Comparison of ENCODE assay signal across 18 cellular contexts in the genomic region with DNA sequence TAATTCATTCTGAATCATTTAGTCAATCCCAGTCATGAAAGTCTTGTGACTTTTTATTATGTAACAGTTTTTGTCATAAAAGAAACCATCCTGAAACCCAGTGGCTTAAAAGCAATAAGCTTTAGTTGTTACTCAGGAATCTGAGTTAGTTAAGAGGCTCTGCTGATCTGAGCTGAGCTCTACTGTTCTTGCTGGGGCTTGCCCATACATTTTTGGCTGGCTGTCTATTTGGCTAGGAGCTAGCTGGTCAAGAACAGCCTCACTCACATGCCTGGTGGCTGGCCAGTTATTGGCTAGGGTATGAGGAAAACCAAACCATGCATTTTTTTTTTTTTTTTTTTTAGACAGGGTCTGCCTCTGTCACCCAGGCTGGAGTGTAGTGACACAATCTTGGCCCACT. TPM values are rescaled to one million over a fixed set of nuclear protein-coding genes. Genes with fewer than 3 reads are reported as not detected.
DNase-seq lines count a peak whose midpoint lies in the region; TF ChIP-seq lines count a peak whose summit lies in the region.
"Had no signal": no experiment of that assay in that cellular context is flagged by ENCODE, and none has a peak within 500 bp of the region (broad histone marks: within the 10 kb centered on the region; RNA-seq: fewer than 3 reads in every experiment).

No MANE protein-coding gene starts in this region.

- no peak overlapping the region for H3K27ac ChIP-seq in spleen
- H3K27ac ChIP-seq: Peyer's patch had no signal

- POLR2A ChIA-PET in HEK293T (lab: Yijun Ruan, JAX): no interaction called here

- H3K4me3 ChIP-seq in fibroblast of the aortic adventitia (ENCODE audit: low read depth, low read length): no peak overlapping the region
- no peak overlapping the region for H3K4me3 ChIP-seq in spleen
- H3K4me3 ChIP-seq: Peyer's patch had no signal

- CTCF ChIA-PET in HEK293T (lab: Yijun Ruan, JAX): no interaction called here

- DNase-seq in HCEC 1CT (peak; percentile 72), NCI-H446 treated with DMSO at 0.1 percent for 48 hours (lab: John Stamatoyannopoulos, UW) (peak; percentile 37), dedifferentiated amniotic fluid mesenchymal stem cell (ENCODE audit: extremely low spot score) (peak; percentile 39), fibroblast of the aortic adventitia (ENCODE audit: low read depth) (peak; percentile 79), spleen (no peak), HEK293T (ENCODE audit: extremely low spot score) (no peak)
- no peak for DNase-seq in stimulated activated CD8-positive, alpha-beta memory T cell treated with anti-CD3 and anti-CD28 coated beads, Interleukin-4, amount 100 ng/mL, for 48 hours
- DNase-seq: C1 segment of cervical spinal cord; HFFc6; KG1; NCI-H1417 treated with DMSO at 0.1 percent for 48 hours; NCI-H187 treated with DMSO at 0.1 percent for 48 hours; NCI-H69; NK-92 treated with Interleukin-12 subunit alpha and Interleukin-12 subunit beta, amount 100 ng/mL, for 24 hours; Peyer's patch; Right ventricle myocardium superior; SW 1271 had no signal

- no peaks in the 10 kb centered on the region for H3K9me3 ChIP-seq in spleen
- H3K9me3 ChIP-seq: Peyer's patch had no signal

- intact Hi-C loops in spleen (cut with DNase I; ENCODE audit: low total_unique reads): no loop called here

- TF ChIP-seq CTCF in fibroblast of the aortic adventitia (IDR thresholded peaks at IDR 0.05; ENCODE audit: insufficient read depth, low read length) (no peak), spleen (IDR thresholded peaks at IDR 0.05 in 8 of 11, conservative IDR thresholded peaks at IDR 0.05 in 3 of 11) (no peak)

- H3K27me3 ChIP-seq in spleen (replicated peaks in 1 of 7): peaks cover 0 to 80% (median 24%) of the 10 kb centered on the region in 7 donors
- H3K27me3 ChIP-seq: Peyer's patch had no signal

- no peaks in the 10 kb centered on the region for H3K36me3 ChIP-seq in spleen
- H3K36me3 ChIP-seq: Peyer's patch had no signal

- no peak for TF ChIP-seq POLR2A in spleen (IDR thresholded peaks at IDR 0.05)

- peaks cover 0 to 10% (median 5%) of the 10 kb centered on the region in 6 donors for H3K4me1 ChIP-seq in spleen

TF ChIP-seq in HEK293T, 16 proteins besides CTCF, POLR2A, EP300 and RAD21:
- TF ChIP-seq SP1 (IDR thresholded peaks at IDR 0.05) (no peak), FOXA1 (IDR thresholded peaks at IDR 0.05) (no peak), FOXK2 (IDR thresholded peaks at IDR 0.05) (no peak), ELF4 (IDR thresholded peaks at IDR 0.05) (no peak), LEF1 (IDR thresholded peaks at IDR 0.05; ENCODE audit: borderline replicate concordance) (no peak)
TF ChIP-seq in HEK293T: peak in this region for 0.

RNA-seq across cellular contexts. Expression of a gene that starts 10.6 kb away (rescaled TPM):
- 2.9 and 5.0 TPM in 2 replicates for total RNA-seq in fibroblast of the aortic adventitia (ENCODE audit: low replicate concordance)
- total RNA-seq in spleen: 100 to 1,000 TPM in 1 of 7 donors, 10 to 100 TPM in 6; 25.2 to 109 (median 34.5) TPM
- polyA plus RNA-seq in spleen: 1 to 10 TPM; 3.6 to 6.5 (median 4.0) TPM
- total RNA-seq: HepG2, HFFc6 had no signal
- polyA plus RNA-seq: HepG2 had no signal

RNA-seq across cellular contexts. Expression of a gene that starts 53.5 kb away (rescaled TPM):
- total RNA-seq in fibroblast of the aortic adventitia (ENCODE audit: low replicate concordance) (10.9 and 30.2 TPM in 2 replicates), spleen (10 to 100 TPM; 17.0 to 31.0 (median 25.9) TPM)
- 10 to 100 TPM; 29.9 to 33.3 (median 30.3) TPM for polyA plus RNA-seq in spleen

Comparison
In these comparisons a context has a peak if more than half of its experiments do, and no peak if none do; other contexts are left out.
1. DNase-seq: peak in HCEC 1CT (single experiment), NCI-H446 treated with DMSO at 0.1 percent for 48 hours (single experiment), dedifferentiated amniotic fluid mesenchymal stem cell (single experiment) and fibroblast of the aortic adventitia (single experiment); none in spleen (single experiment), stimulated activated CD8-positive, alpha-beta memory T cell treated with anti-CD3 and anti-CD28 coated beads, Interleukin-4, amount 100 ng/mL, for 48 hours (single experiment) and HEK293T (single experiment).